Comparison of ENCODE assay signal across 19 cellular contexts in genomic region chr18:68509902-68510301, GRCh38.
DNase-seq lines count a peak whose midpoint lies in the region; ATAC-seq and TF ChIP-seq lines count a peak whose summit lies in the region.
"Had no signal": no experiment of that assay in that cellular context is flagged by ENCODE, and none has a peak within 500 bp of the region (broad histone marks: within the 10 kb centered on the region; RNA-seq: fewer than 3 reads in every experiment).

No MANE protein-coding gene starts in this region.

- H3K4me1 Mint-ChIP-seq in nephron: peaks cover 17% of the 10 kb centered on the region
- H3K4me1 Mint-ChIP-seq: B cell had no signal

- intact Hi-C loops in cardiac septum (cut with DNase I): no loop called here

- no peaks in the 10 kb centered on the region for H3K9me3 ChIP-seq in SK-N-SH
- H3K9me3 ChIP-seq: BLaER1, Caco-2, HAP-1 had no signal

- peaks cover 2% of the 10 kb centered on the region for H3K9me3 Mint-ChIP-seq in nephron
- H3K9me3 Mint-ChIP-seq: CD8-positive, alpha-beta T cell had no signal

- no peak overlapping the region for H3K4me3 ChIP-seq in SK-N-SH (ENCODE audit: low read depth in 2 of 2, low read length in 1 of 2)
- H3K4me3 ChIP-seq: BLaER1, GM12878, HAP-1 had no signal

- 44% methylated on average over 2 of the region's 2 CpGs for WGBS in SK-N-SH (ENCODE audit: low lambda C conversion rate)

- no peaks in the 10 kb centered on the region for H4K20me1 ChIP-seq in SK-N-SH (ENCODE audit: insufficient read depth)
- H4K20me1 ChIP-seq: BLaER1 had no signal

- POLR2A ChIA-PET in SK-N-SH (lab: Yijun Ruan, JAX): no interaction called here

- DNase-seq in SK-N-SH: peak; percentile 12
- DNase-seq in cerebellar cortex (ENCODE audit: low spot score): peak; percentile 48
- DNase-seq in AG08396 (ENCODE audit: low spot score): no peak
- no peak for DNase-seq in cardiac septum (ENCODE audit: low spot score)
- DNase-seq: Caco-2; CD4-positive, CD25-positive, alpha-beta regulatory T cell; CD8-positive, alpha-beta T cell; DMS153; DND-41; GDM1; GOT3; HFFc6 had no signal

- no peaks in the 10 kb centered on the region for H3K36me3 ChIP-seq in SK-N-SH (replicated peaks in 1 of 2; ENCODE audit: control insufficient read depth in 1 of 2, insufficient read depth in 2 of 2, low read length in 1 of 2)
- H3K36me3 ChIP-seq: BLaER1, HAP-1 had no signal

- H3K4me2 ChIP-seq in SK-N-SH: no peak overlapping the region
- H3K4me2 ChIP-seq: BLaER1 had no signal

- TF ChIP-seq RAD21 in SK-N-SH (IDR thresholded peaks at IDR 0.05; ENCODE audit: low read length): no peak

- peak overlapping the region in 2 of 3 experiments; percentile 65 to 66 for H3K27ac Mint-ChIP-seq in nephron
- H3K27ac Mint-ChIP-seq: B cell; CD4-positive, CD25-positive, alpha-beta regulatory T cell; CD8-positive, alpha-beta T cell; HFFc6 had no signal

- H3K4me3 Mint-ChIP-seq in nephron: no peak overlapping the region
- H3K4me3 Mint-ChIP-seq: B cell; CD4-positive, CD25-positive, alpha-beta regulatory T cell; CD8-positive, alpha-beta T cell; HFFc6 had no signal

- no peak for ATAC-seq in HG02981 (IDR thresholded peaks at IDR 0.05; ENCODE audit: unreplicated experiment)
- ATAC-seq: CD8-positive, alpha-beta T cell; GM12878 had no signal

- peak overlapping the region; percentile 12; the same call in 1 of the 2 replicates for H2AFZ ChIP-seq in SK-N-SH (ENCODE audit: low read depth)

- 0 out of 2 replicates have a peak, but pooled peaks cover 3% of the 10 kb centered on the region for H3K9me2 ChIP-seq in SK-N-SH

- peak overlapping the region; percentile 2 to 16; a peak in 2 of 4 replicates for H3K27ac ChIP-seq in SK-N-SH (ENCODE audit: low read depth in 2 of 2, low read length in 1 of 2)
- H3K27ac ChIP-seq: BLaER1, C4-2B had no signal

- no peaks in the 10 kb centered on the region for H3K36me3 Mint-ChIP-seq in nephron (ENCODE audit: low read depth)
- H3K36me3 Mint-ChIP-seq: CD4-positive, CD25-positive, alpha-beta regulatory T cell; CD8-positive, alpha-beta T cell had no signal

- CTCF ChIA-PET in SK-N-SH (lab: Yijun Ruan, JAX): no interaction called here

- peaks cover 4% of the 10 kb centered on the region in 2 experiments; a peak in 3 of 4 replicates for H3K4me1 ChIP-seq in SK-N-SH (ENCODE audit: control insufficient read depth in 1 of 2, insufficient read depth in 2 of 2, low read depth in 1 of 2, low read length in 1 of 2)
- H3K4me1 ChIP-seq: Caco-2, HAP-1 had no signal

- H3K79me2 ChIP-seq in SK-N-SH (ENCODE audit: insufficient read depth): no peaks in the 10 kb centered on the region

- TF ChIP-seq EP300 in SK-N-SH (IDR thresholded peaks at IDR 0.05; ENCODE audit: borderline replicate concordance in 1 of 2, low read depth in 1 of 2, low read length in 1 of 2): peak; percentile 52 to 69; a peak in 3 of 4 replicates

- TF ChIP-seq CTCF in SK-N-SH (IDR thresholded peaks at IDR 0.05) (no peak), nephron (IDR thresholded peaks at IDR 0.05; ENCODE audit: unreplicated experiment in 3 of 3) (no peak)

- H3K9ac ChIP-seq in SK-N-SH: no peak overlapping the region
- H3K9ac ChIP-seq: BLaER1 had no signal

- no peaks in the 10 kb centered on the region for H3K27me3 Mint-ChIP-seq in nephron (ENCODE audit: low read depth)
- H3K27me3 Mint-ChIP-seq: B cell had no signal

- H3F3A ChIP-seq in SK-N-SH (replicated peaks; ENCODE audit: insufficient read depth): no peaks in the 10 kb centered on the region

- no peaks in the 10 kb centered on the region for H3K27me3 ChIP-seq in SK-N-SH (ENCODE audit: insufficient read depth)
- H3K27me3 ChIP-seq: BLaER1 had no signal

TF ChIP-seq in SK-N-SH, 30 proteins besides CTCF, POLR2A, EP300 and RAD21:
- TF ChIP-seq SIN3A (IDR thresholded peaks at IDR 0.05; ENCODE audit: borderline replicate concordance, low read depth, low read length): peak; percentile 54; the same call in 1 of the 2 replicates
- TF ChIP-seq NFIC (IDR thresholded peaks at IDR 0.05; ENCODE audit: borderline replicate concordance): peak; percentile 75
- TF ChIP-seq TEAD4 (IDR thresholded peaks at IDR 0.05; ENCODE audit: borderline replicate concordance, insufficient read depth): peak; percentile 66; the same call in 1 of the 2 replicates
- TF ChIP-seq JUND (IDR thresholded peaks at IDR 0.05): peak; percentile 68
- 0 out of 2 replicates have a peak, but pooled peaks have one; percentile 9 for TF ChIP-seq FOSL2 (IDR thresholded peaks at IDR 0.05; ENCODE audit: borderline replicate concordance, low read depth)
- TF ChIP-seq MEF2A (IDR thresholded peaks at IDR 0.05; ENCODE audit: borderline replicate concordance, low read depth): no peak; the same call in 1 of the 2 replicates
- TF ChIP-seq TCF12 (IDR thresholded peaks at IDR 0.05): peak; percentile 98
- TF ChIP-seq RCOR1 (IDR thresholded peaks at IDR 0.05; ENCODE audit: low read length): no peak
- no peak for TF ChIP-seq CHD2 (IDR thresholded peaks at IDR 0.05; ENCODE audit: low read length, partially characterized antibody)
- TF ChIP-seq, protein P1, sequence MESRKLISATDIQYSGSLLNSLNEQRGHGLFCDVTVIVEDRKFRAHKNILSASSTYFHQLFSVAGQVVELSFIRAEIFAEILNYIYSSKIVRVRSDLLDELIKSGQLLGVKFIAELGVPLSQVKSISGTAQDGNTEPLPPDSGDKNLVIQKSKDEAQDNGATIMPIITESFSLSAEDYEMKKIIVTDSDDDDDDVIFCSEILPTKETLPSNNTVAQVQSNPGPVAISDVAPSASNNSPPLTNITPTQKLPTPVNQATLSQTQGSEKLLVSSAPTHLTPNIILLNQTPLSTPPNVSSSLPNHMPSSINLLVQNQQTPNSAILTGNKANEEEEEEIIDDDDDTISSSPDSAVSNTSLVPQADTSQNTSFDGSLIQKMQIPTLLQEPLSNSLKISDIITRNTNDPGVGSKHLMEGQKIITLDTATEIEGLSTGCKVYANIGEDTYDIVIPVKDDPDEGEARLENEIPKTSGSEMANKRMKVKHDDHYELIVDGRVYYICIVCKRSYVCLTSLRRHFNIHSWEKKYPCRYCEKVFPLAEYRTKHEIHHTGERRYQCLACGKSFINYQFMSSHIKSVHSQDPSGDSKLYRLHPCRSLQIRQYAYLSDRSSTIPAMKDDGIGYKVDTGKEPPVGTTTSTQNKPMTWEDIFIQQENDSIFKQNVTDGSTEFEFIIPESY (IDR thresholded peaks at IDR 0.05; ENCODE audit: borderline replicate concordance, low read depth): peak; percentile 38; the same call in 1 of the 2 replicates
- peak; percentile 65; the same call in 1 of the 2 replicates for TF ChIP-seq POLR2AphosphoS5 (IDR thresholded peaks at IDR 0.05; ENCODE audit: low read depth, low read length)
- 0 out of 2 replicates have a peak, but pooled peaks have one; percentile 23 for TF ChIP-seq YY1 (IDR thresholded peaks at IDR 0.05; ENCODE audit: low read depth)
- TF ChIP-seq TAF1 (IDR thresholded peaks at IDR 0.05; ENCODE audit: borderline replicate concordance, low read depth, low read length): no peak
- TF ChIP-seq RXRA (IDR thresholded peaks at IDR 0.05; ENCODE audit: borderline replicate concordance, low read depth): peak; percentile 43; the same call in 1 of the 2 replicates
- TF ChIP-seq, protein P2, sequence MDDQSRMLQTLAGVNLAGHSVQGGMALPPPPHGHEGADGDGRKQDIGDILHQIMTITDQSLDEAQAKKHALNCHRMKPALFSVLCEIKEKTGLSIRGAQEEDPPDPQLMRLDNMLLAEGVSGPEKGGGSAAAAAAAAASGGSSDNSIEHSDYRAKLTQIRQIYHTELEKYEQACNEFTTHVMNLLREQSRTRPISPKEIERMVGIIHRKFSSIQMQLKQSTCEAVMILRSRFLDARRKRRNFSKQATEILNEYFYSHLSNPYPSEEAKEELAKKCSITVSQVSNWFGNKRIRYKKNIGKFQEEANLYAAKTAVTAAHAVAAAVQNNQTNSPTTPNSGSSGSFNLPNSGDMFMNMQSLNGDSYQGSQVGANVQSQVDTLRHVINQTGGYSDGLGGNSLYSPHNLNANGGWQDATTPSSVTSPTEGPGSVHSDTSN (IDR thresholded peaks at IDR 0.05): peak; percentile 96

Comparison
In these comparisons a context has a peak if more than half of its experiments do, and no peak if none do; other contexts are left out.
1. DNase-seq: peak in SK-N-SH (single experiment) and cerebellar cortex (single experiment); none in AG08396 (single experiment) and cardiac septum (single experiment).